Comparison of ENCODE assay signal across 8 cellular contexts in the genomic region with DNA sequence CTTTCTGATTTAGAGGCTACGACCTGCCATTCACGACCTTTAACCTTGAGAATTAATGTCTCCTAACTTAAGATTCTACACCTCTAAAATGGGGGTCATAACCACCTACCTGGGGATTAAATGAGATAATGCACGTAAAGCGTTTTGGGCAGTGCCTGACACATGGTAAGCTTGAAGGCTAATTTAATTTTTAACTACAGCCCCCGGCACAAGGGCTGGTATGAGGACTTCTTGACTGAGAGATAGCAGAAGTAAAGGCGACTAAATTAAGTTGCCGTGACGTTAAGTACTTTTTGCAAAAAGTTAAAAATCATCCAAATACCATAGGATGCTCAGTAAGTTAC. TPM values are rescaled to one million over a fixed set of nuclear protein-coding genes. Genes with fewer than 3 reads are reported as not detected.
DNase-seq lines count a peak whose midpoint lies in the region; ATAC-seq and TF ChIP-seq lines count a peak whose summit lies in the region.

No MANE protein-coding gene starts in this region.

- H3K27me3 Mint-ChIP-seq in memory B cell: no peaks in the 10 kb centered on the region

- H3K9me3 ChIP-seq in heart left ventricle (no peaks in the 10 kb centered on the region), body of pancreas (no peaks in the 10 kb centered on the region), upper lobe of right lung (no peaks in the 10 kb centered on the region)

- H3K36me3 ChIP-seq in heart left ventricle (peaks cover 0 to 6% (median 0%) of the 10 kb centered on the region in 9 donors), body of pancreas (replicated peaks in 1 of 2; ENCODE audit: insufficient read depth in 1 of 2, low read depth in 2 of 2) (no peaks in the 10 kb centered on the region), upper lobe of right lung (no peaks in the 10 kb centered on the region)

- peaks cover 2% of the 10 kb centered on the region for H3K36me3 Mint-ChIP-seq in memory B cell

- peak overlapping the region; percentile 93 for H3K27ac Mint-ChIP-seq in memory B cell

- H3K27ac ChIP-seq in heart left ventricle (peak overlapping the region; percentile 65 to 93 (median 89)), body of pancreas (peak overlapping the region; percentile 47 to 84 (median 70)), upper lobe of right lung (peak overlapping the region; percentile 80)

- DNase-seq in heart left ventricle (no peak), cardiac septum (ENCODE audit: low spot score) (no peak), body of pancreas (no peak), memory B cell (ENCODE audit: low spot score in 2 of 2) (no peak), upper lobe of right lung (no peak), NCI-H1436 treated with DMSO at 0.1 percent for 48 hours (lab: John Stamatoyannopoulos, UW) (no peak), iPS-NIHi7 (ENCODE audit: extremely low spot score) (no peak)

- TF ChIP-seq CTCF in heart left ventricle (IDR thresholded peaks at IDR 0.05) (no peak), body of pancreas (IDR thresholded peaks at IDR 0.05) (no peak), upper lobe of right lung (IDR thresholded peaks at IDR 0.05) (no peak)

- TF ChIP-seq POLR2A in heart left ventricle (IDR thresholded peaks at IDR 0.05): no peak
- TF ChIP-seq POLR2A in body of pancreas (IDR thresholded peaks at IDR 0.05): no peak

- peak overlapping the region; percentile 99 for H3K4me3 Mint-ChIP-seq in memory B cell

- 0 to 6% (median 3%) methylated on average over 8 of the region's 8 CpGs for WGBS in heart left ventricle, 4 donors
- WGBS in body of pancreas, 2 donors: 1 to 3% methylated on average over 8 of the region's 8 CpGs

- peaks cover 0 to 63% (median 37%) of the 10 kb centered on the region in 12 donors for H3K4me1 ChIP-seq in heart left ventricle
- peaks cover 34% of the 10 kb centered on the region for H3K4me1 ChIP-seq in body of pancreas
- peaks cover 15% of the 10 kb centered on the region for H3K4me1 ChIP-seq in upper lobe of right lung

- no peaks in the 10 kb centered on the region for H3K9me3 Mint-ChIP-seq in memory B cell

- intact Hi-C loops in heart left ventricle (cut with DNase I): loop anchor here in 5 of 10 donors (5.0 to 10.0 kb wide), 3 partner anchors 242 to 425 kb away; a partner anchor contains a TSS
- intact Hi-C loops in cardiac septum (cut with DNase I): no loop called here
- intact Hi-C loops in body of pancreas (cut with DNase I): no loop called here
- intact Hi-C loops in upper lobe of right lung (cut with DNase I): loop anchor here (5.0 kb wide), 1 partner anchor 252 kb away; no protein-coding TSS in a partner anchor

- H3K4me1 Mint-ChIP-seq in memory B cell: peaks cover 26% of the 10 kb centered on the region

- H3K27me3 ChIP-seq in heart left ventricle: no peaks in the 10 kb centered on the region
- no peaks in the 10 kb centered on the region for H3K27me3 ChIP-seq in body of pancreas
- no peaks in the 10 kb centered on the region for H3K27me3 ChIP-seq in upper lobe of right lung

- H3K4me3 ChIP-seq in heart left ventricle (peak overlapping the region; percentile 49 to 92 (median 73)), body of pancreas (peak overlapping the region; percentile 49 to 87), upper lobe of right lung (peak overlapping the region; percentile 84)

- ATAC-seq in heart left ventricle: no peak
- no peak for ATAC-seq in body of pancreas
- no peak for ATAC-seq in memory B cell (ENCODE audit: low read depth)
- ATAC-seq in upper lobe of right lung: no peak
- ATAC-seq in HG03520 (IDR thresholded peaks at IDR 0.05; ENCODE audit: unreplicated experiment): no peak

RNA-seq across cellular contexts. Expression of a gene that starts 0.5 kb away (rescaled TPM):
- total RNA-seq in heart left ventricle (100 to 1,000 TPM in 3 of 9 donors, 10 to 100 TPM in 6; 32.8 to 159 (median 79.3) TPM), cardiac septum (94.9 TPM), body of pancreas (1 to 10 TPM; 3.6 to 8.3 TPM), upper lobe of right lung (16.7 TPM)
- polyA plus RNA-seq in heart left ventricle: 10 to 100 TPM; 51.6 to 90.5 TPM

RNA-seq across cellular contexts. Expression of a gene that starts 4.5 kb away (rescaled TPM):
- 100 to 1,000 TPM; 180 to 315 (median 231) TPM for total RNA-seq in heart left ventricle
- 100 to 1,000 TPM in 1 of 2 donors, 10 to 100 TPM in 1; 62.0 to 169 TPM for polyA plus RNA-seq in heart left ventricle
- 239 TPM for total RNA-seq in cardiac septum
- total RNA-seq in body of pancreas: 10 to 100 TPM; 37.1 to 46.1 TPM
- total RNA-seq in upper lobe of right lung: 54.9 TPM
